25 cellular contexts compared by ENCODE assay signal in the genomic region with DNA sequence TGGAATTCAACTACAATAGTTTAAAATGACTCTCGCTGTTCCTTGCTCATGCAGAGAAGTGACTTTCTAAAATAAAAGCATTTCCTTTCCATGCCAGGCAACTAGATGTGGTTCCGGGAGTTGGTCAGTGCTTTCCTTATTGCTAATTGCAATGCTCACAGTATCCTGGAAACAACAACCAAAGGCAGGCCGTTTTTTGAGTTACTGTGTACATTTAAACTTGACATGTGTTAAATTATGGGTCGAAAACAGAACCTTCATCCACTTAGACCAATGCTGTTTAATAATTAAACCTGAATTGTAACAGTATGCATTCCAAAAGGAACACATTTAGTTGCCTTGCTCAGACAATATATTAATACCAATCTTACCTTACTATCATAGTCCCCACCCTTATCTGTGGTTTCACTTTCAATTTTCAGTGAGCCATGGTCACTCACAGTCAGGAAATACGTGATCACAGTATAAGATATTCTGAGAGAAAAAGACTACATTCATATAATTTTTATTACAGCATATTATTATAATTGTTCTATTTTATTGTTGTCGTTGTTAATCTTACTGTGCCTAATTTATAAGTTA.
DNase-seq lines count a peak whose midpoint lies in the region; ATAC-seq, FAIRE-seq and TF ChIP-seq lines count a peak whose summit lies in the region.
"Had no signal": no experiment of that assay in that cellular context is flagged by ENCODE, and none has a peak within 500 bp of the region (broad histone marks: within the 10 kb centered on the region; RNA-seq: fewer than 3 reads in every experiment).

No MANE protein-coding gene starts in this region.

- H3K4me1 ChIP-seq in A549 (no peaks in the 10 kb centered on the region), adrenal gland (replicated peaks in 1 of 2) (no peaks in the 10 kb centered on the region)
- H3K4me1 ChIP-seq: esophagus muscularis mucosa had no signal

- peak overlapping the region; percentile 23; the same call in 1 of the 3 replicates for H3K4me2 ChIP-seq in A549
- H3K4me2 ChIP-seq: SK-N-SH had no signal

- H3K9me3 ChIP-seq in A549: no peaks in the 10 kb centered on the region
- no peaks in the 10 kb centered on the region for H3K9me3 ChIP-seq in adrenal gland (replicated peaks in 1 of 3)
- H3K9me3 ChIP-seq: esophagus muscularis mucosa, SK-N-SH had no signal

- H3K4me3 ChIP-seq in A549: no peak overlapping the region
- no peak overlapping the region for H3K4me3 ChIP-seq in adrenal gland
- no peak overlapping the region for H3K4me3 ChIP-seq in lower leg skin (ENCODE audit: low read depth, poor library complexity, severe bottlenecking)
- H3K4me3 ChIP-seq: coronary artery, esophagus muscularis mucosa had no signal

- H3K27ac ChIP-seq in A549: no peak overlapping the region
- H3K27ac ChIP-seq in adrenal gland: no peak overlapping the region
- H3K27ac ChIP-seq: coronary artery, esophagus muscularis mucosa had no signal

- no peak for FAIRE-seq in A549 (lab: Jason Lieb, UNC)
- FAIRE-seq: HTR-8/SVneo had no signal

- H3K36me3 ChIP-seq in adrenal gland (replicated peaks in 1 of 2): no peaks in the 10 kb centered on the region
- H3K36me3 ChIP-seq: esophagus muscularis mucosa had no signal

- no peak for TF ChIP-seq EP300 in A549 (IDR thresholded peaks at IDR 0.05)

- peaks cover 16% of the 10 kb centered on the region for H3K27me3 ChIP-seq in adrenal gland
- H3K27me3 ChIP-seq: esophagus muscularis mucosa had no signal

- ATAC-seq in A549: no peak
- peak; percentile 88 for ATAC-seq in GM18867 (IDR thresholded peaks at IDR 0.05; ENCODE audit: unreplicated experiment)
- ATAC-seq: activated T-cell treated with anti-CD3 and anti-CD28 coated beads, Interleukin-2, amount 50 U/mL, for 4 hours; effector memory CD8-positive, alpha-beta T cell; T-helper 17 cell had no signal

- TF ChIP-seq CTCF in A549 (IDR thresholded peaks at IDR 0.05): no peak
- no peak for TF ChIP-seq CTCF in adrenal gland (IDR thresholded peaks at IDR 0.05)
- no peak for TF ChIP-seq CTCF in lower leg skin (IDR thresholded peaks at IDR 0.05)

- no peak for TF ChIP-seq POLR2A in A549 (IDR thresholded peaks at IDR 0.05; ENCODE audit: low read length)
- no peak for TF ChIP-seq POLR2A in adrenal gland (IDR thresholded peaks at IDR 0.05)
- TF ChIP-seq POLR2A in lower leg skin (IDR thresholded peaks at IDR 0.05): no peak

- intact Hi-C loops in adrenal gland (cut with DNase I) (no loop called here), lower leg skin (cut with DNase I; ENCODE audit: low total_unique reads) (no loop called here)

- TF ChIP-seq RAD21 in A549 (conservative IDR thresholded peaks at IDR 0.05 in 1 of 2, IDR thresholded peaks at IDR 0.05 in 1 of 2): no peak

- DNase-seq in A549 (ENCODE audit: low read depth in 1 of 2, low spot score in 1 of 2): no peak
- DNase-seq in OCI-M1 (lab: John Stamatoyannopoulos, UW): peak; percentile 57
- DNase-seq in kidney tubule cell (ENCODE audit: low spot score): peak; percentile 27
- no peak for DNase-seq in adrenal gland
- no peak for DNase-seq in NCI-H1436 (lab: John Stamatoyannopoulos, UW)
- DNase-seq in lower leg skin (ENCODE audit: low spot score in 2 of 2): no peak
- no peak for DNase-seq in hippocampal formation (lab: John Stamatoyannopoulos, UW)
- DNase-seq: activated CD4-positive, alpha-beta T cell treated with anti-CD3 and anti-CD28 coated beads for 48 hours; activated naive CD4-positive, alpha-beta T cell; activated T-cell treated with anti-CD3 and anti-CD28 coated beads, Interleukin-2, amount 50 U/mL, for 4 hours; DND-41; effector memory CD8-positive, alpha-beta T cell; foreskin melanocyte; islet precursor cell; Karpas-422; NCI-H2029; NCI-H2227 treated with DMSO at 0.1 percent for 48 hours; NCI-H774; SK-N-SH; T-helper 17 cell; trophoblast cell had no signal

- POLR2A ChIA-PET in A549 (lab: Yijun Ruan, JAX): no interaction called here

- CTCF ChIA-PET in A549 (lab: Yijun Ruan, JAX): no interaction called here

- WGBS in A549 (ENCODE audit: missing lambda C conversion rate): 28% methylated on average over 6 of the region's 6 CpGs
- 60 to 76% (median 65%) methylated on average over 6 of the region's 6 CpGs for WGBS in adrenal gland, 4 donors
- WGBS in lower leg skin, 2 donors: 75 to 86% methylated on average over 6 of the region's 6 CpGs

TF ChIP-seq in A549, 52 proteins besides CTCF, POLR2A, EP300 and RAD21:
- TF ChIP-seq, protein P1, sequence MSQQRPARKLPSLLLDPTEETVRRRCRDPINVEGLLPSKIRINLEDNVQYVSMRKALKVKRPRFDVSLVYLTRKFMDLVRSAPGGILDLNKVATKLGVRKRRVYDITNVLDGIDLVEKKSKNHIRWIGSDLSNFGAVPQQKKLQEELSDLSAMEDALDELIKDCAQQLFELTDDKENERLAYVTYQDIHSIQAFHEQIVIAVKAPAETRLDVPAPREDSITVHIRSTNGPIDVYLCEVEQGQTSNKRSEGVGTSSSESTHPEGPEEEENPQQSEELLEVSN (IDR thresholded peaks at IDR 0.05; ENCODE audit: borderline replicate concordance, low read depth): no peak
- no peak for TF ChIP-seq ESRRA (IDR thresholded peaks at IDR 0.05; ENCODE audit: borderline replicate concordance, low read length)
- no peak for TF ChIP-seq MAFK (IDR thresholded peaks at IDR 0.05; ENCODE audit: partially characterized antibody)
- no peak for TF ChIP-seq JUNB (IDR thresholded peaks at IDR 0.05)
- no peak for TF ChIP-seq KDM5A (IDR thresholded peaks at IDR 0.05)
- no peak for TF ChIP-seq RNF2 (IDR thresholded peaks at IDR 0.05; ENCODE audit: borderline replicate concordance, low read depth)
- TF ChIP-seq CHD4 (IDR thresholded peaks at IDR 0.05; ENCODE audit: borderline replicate concordance): no peak
- no peak for TF ChIP-seq ZSCAN20 (CRISPR knock-in tag; IDR thresholded peaks at IDR 0.05)
- no peak for TF ChIP-seq ZNF302 (CRISPR knock-in tag; IDR thresholded peaks at IDR 0.05)
- no peak for TF ChIP-seq HOXB5 (CRISPR knock-in tag; IDR thresholded peaks at IDR 0.05)
- no peak for TF ChIP-seq SREBF2 (IDR thresholded peaks at IDR 0.05)
- TF ChIP-seq, protein P2, sequence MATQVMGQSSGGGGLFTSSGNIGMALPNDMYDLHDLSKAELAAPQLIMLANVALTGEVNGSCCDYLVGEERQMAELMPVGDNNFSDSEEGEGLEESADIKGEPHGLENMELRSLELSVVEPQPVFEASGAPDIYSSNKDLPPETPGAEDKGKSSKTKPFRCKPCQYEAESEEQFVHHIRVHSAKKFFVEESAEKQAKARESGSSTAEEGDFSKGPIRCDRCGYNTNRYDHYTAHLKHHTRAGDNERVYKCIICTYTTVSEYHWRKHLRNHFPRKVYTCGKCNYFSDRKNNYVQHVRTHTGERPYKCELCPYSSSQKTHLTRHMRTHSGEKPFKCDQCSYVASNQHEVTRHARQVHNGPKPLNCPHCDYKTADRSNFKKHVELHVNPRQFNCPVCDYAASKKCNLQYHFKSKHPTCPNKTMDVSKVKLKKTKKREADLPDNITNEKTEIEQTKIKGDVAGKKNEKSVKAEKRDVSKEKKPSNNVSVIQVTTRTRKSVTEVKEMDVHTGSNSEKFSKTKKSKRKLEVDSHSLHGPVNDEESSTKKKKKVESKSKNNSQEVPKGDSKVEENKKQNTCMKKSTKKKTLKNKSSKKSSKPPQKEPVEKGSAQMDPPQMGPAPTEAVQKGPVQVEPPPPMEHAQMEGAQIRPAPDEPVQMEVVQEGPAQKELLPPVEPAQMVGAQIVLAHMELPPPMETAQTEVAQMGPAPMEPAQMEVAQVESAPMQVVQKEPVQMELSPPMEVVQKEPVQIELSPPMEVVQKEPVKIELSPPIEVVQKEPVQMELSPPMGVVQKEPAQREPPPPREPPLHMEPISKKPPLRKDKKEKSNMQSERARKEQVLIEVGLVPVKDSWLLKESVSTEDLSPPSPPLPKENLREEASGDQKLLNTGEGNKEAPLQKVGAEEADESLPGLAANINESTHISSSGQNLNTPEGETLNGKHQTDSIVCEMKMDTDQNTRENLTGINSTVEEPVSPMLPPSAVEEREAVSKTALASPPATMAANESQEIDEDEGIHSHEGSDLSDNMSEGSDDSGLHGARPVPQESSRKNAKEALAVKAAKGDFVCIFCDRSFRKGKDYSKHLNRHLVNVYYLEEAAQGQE (IDR thresholded peaks at IDR 0.05): no peak
- TF ChIP-seq EHF (CRISPR knock-in tag; IDR thresholded peaks at IDR 0.05): no peak
- TF ChIP-seq FOSB (CRISPR knock-in tag; IDR thresholded peaks at IDR 0.05): no peak
- TF ChIP-seq, protein P3, sequence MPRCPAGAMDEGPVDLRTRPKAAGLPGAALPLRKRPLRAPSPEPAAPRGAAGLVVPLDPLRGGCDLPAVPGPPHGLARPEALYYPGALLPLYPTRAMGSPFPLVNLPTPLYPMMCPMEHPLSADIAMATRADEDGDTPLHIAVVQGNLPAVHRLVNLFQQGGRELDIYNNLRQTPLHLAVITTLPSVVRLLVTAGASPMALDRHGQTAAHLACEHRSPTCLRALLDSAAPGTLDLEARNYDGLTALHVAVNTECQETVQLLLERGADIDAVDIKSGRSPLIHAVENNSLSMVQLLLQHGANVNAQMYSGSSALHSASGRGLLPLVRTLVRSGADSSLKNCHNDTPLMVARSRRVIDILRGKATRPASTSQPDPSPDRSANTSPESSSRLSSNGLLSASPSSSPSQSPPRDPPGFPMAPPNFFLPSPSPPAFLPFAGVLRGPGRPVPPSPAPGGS (IDR thresholded peaks at IDR 0.05): no peak
- no peak for TF ChIP-seq KDM1A (IDR thresholded peaks at IDR 0.05; ENCODE audit: low read depth)
- no peak for TF ChIP-seq FOXS1 (CRISPR knock-in tag; IDR thresholded peaks at IDR 0.05)
- no peak for TF ChIP-seq CEBPB (IDR thresholded peaks at IDR 0.05)
- TF ChIP-seq SMC3 (IDR thresholded peaks at IDR 0.05): no peak
- TF ChIP-seq, protein P4, sequence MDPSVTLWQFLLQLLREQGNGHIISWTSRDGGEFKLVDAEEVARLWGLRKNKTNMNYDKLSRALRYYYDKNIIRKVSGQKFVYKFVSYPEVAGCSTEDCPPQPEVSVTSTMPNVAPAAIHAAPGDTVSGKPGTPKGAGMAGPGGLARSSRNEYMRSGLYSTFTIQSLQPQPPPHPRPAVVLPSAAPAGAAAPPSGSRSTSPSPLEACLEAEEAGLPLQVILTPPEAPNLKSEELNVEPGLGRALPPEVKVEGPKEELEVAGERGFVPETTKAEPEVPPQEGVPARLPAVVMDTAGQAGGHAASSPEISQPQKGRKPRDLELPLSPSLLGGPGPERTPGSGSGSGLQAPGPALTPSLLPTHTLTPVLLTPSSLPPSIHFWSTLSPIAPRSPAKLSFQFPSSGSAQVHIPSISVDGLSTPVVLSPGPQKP (IDR thresholded peaks at IDR 0.05; ENCODE audit: low read depth, low read length): no peak

Comparison
In these comparisons a context has a peak if more than half of its experiments do, and no peak if none do; other contexts are left out.
1. DNase-seq: peak in OCI-M1 (single experiment) and kidney tubule cell (single experiment); none in A549 (0 of 2), adrenal gland (0 of 7), NCI-H1436 (single experiment), lower leg skin (0 of 2) and hippocampal formation (0 of 2).